ENCODE assay signal across 35 cellular contexts in genomic region chr11:36218283-36218921, GRCh38.
"Had no signal": no experiment of that assay in that cellular context is flagged by ENCODE, and none has a peak within 500 bp of the region (broad histone marks: within the 10 kb centered on the region; RNA-seq: fewer than 3 reads in every experiment).

No MANE protein-coding gene starts in this region.

- H3K27me3 ChIP-seq: adrenal gland, body of pancreas, brain microvascular endothelial cell, breast epithelium, cardiac muscle cell had no signal

- ATAC-seq: activated CD8-positive, alpha-beta T cell treated with anti-CD3 and anti-CD28 coated beads for 36 hours; activated naive CD4-positive, alpha-beta T cell treated with anti-CD3 and anti-CD28 coated beads, Interleukin-2, amount 50 U/mL, for 72 hours; activated T-cell treated with anti-CD3 and anti-CD28 coated beads, Interleukin-2, amount 50 U/mL, for 4 hours; activated T-cell treated with anti-CD3 and anti-CD28 coated beads, Interleukin-2, amount 50 U/mL, for 72 hours; activated T-helper 17 cell treated with anti-CD3 and anti-CD28 coated beads, Interleukin-2, amount 50 U/mL, for 72 hours; body of pancreas had no signal

- H3K9me3 ChIP-seq: adrenal gland had no signal

- FAIRE-seq: astrocyte, TTC549 had no signal

- H3K36me3 ChIP-seq: adrenal gland, brain microvascular endothelial cell, breast epithelium, cardiac muscle cell had no signal

- H3K4me3 ChIP-seq: adrenal gland, body of pancreas, breast epithelium, cardiac muscle cell had no signal

- DNase-seq: activated B cell treated with CpG ODN at 0.5 μM for 24 hours; activated CD4-positive, alpha-beta memory T cell treated with anti-CD3 and anti-CD28 coated beads for 36 hours; activated CD4-positive, alpha-beta T cell treated with anti-CD3 and anti-CD28 coated beads for 4 hours; activated CD4-positive, alpha-beta T cell treated with anti-CD3 and anti-CD28 coated beads, Interleukin-2, amount 10 ng/mL, durations not matched to agents 24 days and 14 days; activated CD4-positive, alpha-beta T cell treated with anti-CD3 and anti-CD28 coated beads, Interleukin-2, amount 50 U/mL, for 1 hour; activated CD4-positive, alpha-beta T cell treated with anti-CD3 and anti-CD28 coated beads, Interleukin-2, amount 50 U/mL, for 4 hours; activated CD4-positive, CD25-positive, alpha-beta regulatory T cell treated with anti-CD3 and anti-CD28 coated beads, Interleukin-2, amount 50 U/mL, for 72 hours; activated CD8-positive, alpha-beta memory T cell treated with anti-CD3 and anti-CD28 coated beads, Interleukin-2, amount 50 U/mL, for 4 hours; activated CD8-positive, alpha-beta T cell treated with anti-CD3 and anti-CD28 coated beads for 36 hours; activated effector memory CD4-positive, alpha-beta T cell treated with anti-CD3 and anti-CD28 coated beads, Interleukin-2, amount 50 U/mL, for 16 hours; activated gamma-delta T cell treated with Interleukin-2 at 50 U/mL for 16 hours; activated naive CD4-positive, alpha-beta T cell; activated naive CD4-positive, alpha-beta T cell treated with anti-CD3 and anti-CD28 coated beads for 36 hours; activated naive CD4-positive, alpha-beta T cell treated with anti-CD3 and anti-CD28 coated beads, Interleukin-2, amount 50 U/mL, for 16 hours; activated naive CD8-positive, alpha-beta T cell treated with anti-CD3 and anti-CD28 coated beads for 36 hours; activated T-cell treated with anti-CD3 and anti-CD28 coated beads for 4 hours; activated T-cell treated with anti-CD3 and anti-CD28 coated beads, Interleukin-2, amount 50 U/mL, for 1 hour; activated T-cell treated with anti-CD3 and anti-CD28 coated beads, Interleukin-2, amount 50 U/mL, for 4 hours; activated T-cell treated with anti-CD3 and anti-CD28 coated beads, Interleukin-2, amount 50 U/mL, for 72 hours; adrenal gland; amniotic stem cell; aorta; body of pancreas; brain microvascular endothelial cell; central memory CD4-positive, alpha-beta T cell; T-helper 1 cell; T-helper 2 cell; T-helper 9 cell had no signal

- H3K4me1 ChIP-seq: adrenal gland, body of pancreas, breast epithelium had no signal

- H3K27ac ChIP-seq: adrenal gland, body of pancreas, brain microvascular endothelial cell, breast epithelium, cardiac muscle cell, VCaP had no signal
